27 cellular contexts compared by ENCODE assay signal in the genomic region with DNA sequence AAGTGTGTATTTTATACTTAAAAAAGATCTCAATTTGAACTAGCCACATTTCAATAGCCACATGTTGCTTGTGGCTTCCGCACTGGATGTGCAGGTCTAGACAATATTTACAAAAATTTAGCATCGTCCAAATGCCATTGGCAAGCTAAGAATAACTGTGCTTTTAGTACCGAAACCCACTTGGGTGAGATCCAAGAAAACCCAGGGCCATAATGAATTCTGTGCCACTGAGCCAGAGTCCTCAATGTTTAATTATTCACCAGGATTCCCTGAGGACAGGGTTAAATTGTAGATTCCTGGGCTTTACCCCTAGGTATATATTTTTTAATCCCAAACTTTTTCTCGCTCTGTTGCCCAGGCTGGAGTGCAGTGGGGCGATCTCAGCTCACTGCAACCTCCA. TPM values are rescaled to one million over a fixed set of nuclear protein-coding genes. Genes with fewer than 3 reads are reported as not detected.
"Had no signal": no experiment of that assay in that cellular context is flagged by ENCODE, and none has a peak within 500 bp of the region (broad histone marks: within the 10 kb centered on the region; RNA-seq: fewer than 3 reads in every experiment).

No MANE protein-coding gene starts in this region.

- FAIRE-seq: endometrium, islet of Langerhans, keratinocyte had no signal

- H3K27ac ChIP-seq: colonic mucosa, epithelial cell of prostate, esophagus squamous epithelium, gastrocnemius medialis, left lung, lower lobe of right lung had no signal

- ATAC-seq: effector memory CD8-positive, alpha-beta T cell; esophagus mucosa; gastrocnemius medialis; heart right ventricle; left cardiac atrium; left lung; left ventricle myocardium superior; lower lobe of right lung; naive thymus-derived CD4-positive, alpha-beta T cell had no signal

- DNase-seq: colonic mucosa; cortex of kidney; effector CD8-positive, alpha-beta T cell; effector memory CD8-positive, alpha-beta T cell; endodermal cell; erythroblast; esophagus squamous epithelium; foreskin fibroblast; foreskin melanocyte; gastrocnemius medialis; glutamatergic neuron; head of caudate nucleus; heart right ventricle; hippocampal formation; kidney glomerular epithelial cell; left cardiac atrium; left lung; left ventricle myocardium superior; lower lobe of right lung; mesenchymal stem cell; midbrain; naive thymus-derived CD4-positive, alpha-beta T cell had no signal

- H3K36me3 ChIP-seq: colonic mucosa, esophagus squamous epithelium, gastrocnemius medialis, heart right ventricle, left lung, lower lobe of right lung had no signal

- H3K4me3 ChIP-seq: colonic mucosa, esophagus squamous epithelium, gastrocnemius medialis, heart right ventricle, left lung, lower lobe of right lung had no signal

- H3K27me3 ChIP-seq: colonic mucosa, gastrocnemius medialis, heart right ventricle, left lung had no signal

- H3K9me3 ChIP-seq: colonic mucosa, esophagus squamous epithelium, gastrocnemius medialis, heart right ventricle, left lung, lower lobe of right lung had no signal

- H3K4me1 ChIP-seq: colonic mucosa, esophagus squamous epithelium, gastrocnemius medialis, lower lobe of right lung had no signal

RNA-seq across cellular contexts. Expression of gene PTPRG, which starts 22.9 kb away (rescaled TPM):
- polyA plus RNA-seq: naive thymus-derived CD4-positive, alpha-beta T cell had no signal
